ENCODE assay signal across 20 cellular contexts in genomic region chr6:167648506-167649278, GRCh38.
"Had no signal": no experiment of that assay in that cellular context is flagged by ENCODE, and none has a peak within 500 bp of the region (broad histone marks: within the 10 kb centered on the region; RNA-seq: fewer than 3 reads in every experiment).

No MANE protein-coding gene starts in this region.

- H3K4me1 ChIP-seq: lower lobe of right lung, parathyroid adenoma, psoas muscle had no signal

- H3K9me3 Mint-ChIP-seq: dendritic cell treated with granulocyte-macrophage colony-stimulating factor and Interleukin-4, amounts not matched to agents 40 ng/mL and 50 ng/mL, for 4 days had no signal

- H3K9ac ChIP-seq: parathyroid adenoma had no signal

- H3K79me2 ChIP-seq: parathyroid adenoma had no signal

- H3K27me3 ChIP-seq: cardiac muscle cell, heart left ventricle, left lung had no signal

- H3K27ac Mint-ChIP-seq: dendritic cell treated with granulocyte-macrophage colony-stimulating factor and Interleukin-4, amounts not matched to agents 40 ng/mL and 50 ng/mL, for 4 days; endodermal cell had no signal

- H3K27ac ChIP-seq: cardiac muscle cell, heart left ventricle, left lung, lower lobe of right lung, parathyroid adenoma, psoas muscle had no signal

- H3K4me3 ChIP-seq: cardiac muscle cell, heart left ventricle, left lung, lower lobe of right lung, psoas muscle had no signal

- H3K4me3 Mint-ChIP-seq: dendritic cell treated with granulocyte-macrophage colony-stimulating factor and Interleukin-4, amounts not matched to agents 40 ng/mL and 50 ng/mL, for 4 days; endodermal cell had no signal

- H2AFZ ChIP-seq: parathyroid adenoma had no signal

- ATAC-seq: heart left ventricle, left lung, lower lobe of right lung, psoas muscle, sciatic nerve had no signal

- H3K9me3 ChIP-seq: heart left ventricle, left lung, lower lobe of right lung, psoas muscle had no signal

- H3K27me3 Mint-ChIP-seq: dendritic cell treated with granulocyte-macrophage colony-stimulating factor and Interleukin-4, amounts not matched to agents 40 ng/mL and 50 ng/mL, for 4 days had no signal

- DNase-seq: effector CD4-positive, alpha-beta T cell; endodermal cell; heart left ventricle; hypothalamus; kidney glomerular epithelial cell; left lung; lower lobe of right lung; mesenchymal stem cell; naive B cell; occipital lobe; psoas muscle; retina; stimulated activated CD4-positive, alpha-beta T cell treated with anti-CD3 and anti-CD28 coated beads, Interleukin-12 subunit alpha, Interleukin-12 subunit beta, amount 100 ng/mL, for 4 hours; stimulated activated CD4-positive, alpha-beta T cell treated with anti-CD3 and anti-CD28 coated beads, Interleukin-2, amount 100 ng/mL, for 48 hours; stimulated activated naive CD4-positive, alpha-beta T cell treated with Interleukin-2 at 50 U/mL for 16 hours; trophoblast cell had no signal

- H3K36me3 ChIP-seq: cardiac muscle cell, heart left ventricle, left lung, lower lobe of right lung had no signal
